1 cellular context compared by ENCODE assay signal in genomic region chr16:30064746-30065111, GRCh38.
TF ChIP-seq lines count a peak whose summit lies in the region.

No MANE protein-coding gene starts in this region.

TF ChIP-seq in H1, 55 proteins besides CTCF, POLR2A, EP300 and RAD21:
- TF ChIP-seq BACH1 (IDR thresholded peaks at IDR 0.05; ENCODE audit: low read length) (no peak), NRF1 (IDR thresholded peaks at IDR 0.05; ENCODE audit: low read depth, low read length) (peak; percentile 81; the same call in 1 of the 2 replicates), TAF1 (IDR thresholded peaks at IDR 0.05; ENCODE audit: low read depth, low read length) (peak; percentile 53; the same call in 1 of the 2 replicates)
